ENCODE assay signal across 10 cellular contexts in genomic region chr7:55438765-55439525, GRCh38.
DNase-seq lines count a peak whose midpoint lies in the region; ATAC-seq and TF ChIP-seq lines count a peak whose summit lies in the region.
"Had no signal": no experiment of that assay in that cellular context is flagged by ENCODE, and none has a peak within 500 bp of the region (broad histone marks: within the 10 kb centered on the region; RNA-seq: fewer than 3 reads in every experiment).

No MANE protein-coding gene starts in this region.

- H3K9me3 ChIP-seq in colonic mucosa = no peaks in the 10 kb centered on the region

- no peak overlapping the region for H3K27ac ChIP-seq in colonic mucosa

- no peaks in the 10 kb centered on the region for H3K36me3 Mint-ChIP-seq in progenitor cell of endocrine pancreas (ENCODE audit: insufficient read depth)

- intact Hi-C loops in colonic mucosa (cut with DNase I) = no loop called here

- H3K27ac Mint-ChIP-seq in progenitor cell of endocrine pancreas = peak overlapping the region; percentile 53

- H3K4me3 Mint-ChIP-seq in progenitor cell of endocrine pancreas (ENCODE audit: low read depth) = no peak overlapping the region

- H3K27me3 Mint-ChIP-seq in progenitor cell of endocrine pancreas = peaks cover 3% of the 10 kb centered on the region

- no peak overlapping the region for H3K4me3 ChIP-seq in colonic mucosa

- H3K36me3 ChIP-seq in colonic mucosa = no peaks in the 10 kb centered on the region

- peak; percentile 59 to 92 (median 85) for DNase-seq in NCI-H1417 (lab: John Stamatoyannopoulos, UW)
- no peak for DNase-seq in NCI-H1417 treated with DMSO at 0.1 percent for 48 hours (lab: John Stamatoyannopoulos, UW)
- peak; percentile 86 for DNase-seq in NCI-H345 treated with DMSO at 0.1 percent for 48 hours (lab: John Stamatoyannopoulos, UW; ENCODE audit: unreplicated experiment)
- peak; percentile 41 for DNase-seq in colonic mucosa
- no peak for DNase-seq in progenitor cell of endocrine pancreas (ENCODE audit: low spot score, unreplicated experiment)
- DNase-seq: activated CD8-positive, alpha-beta memory T cell treated with anti-CD3 and anti-CD28 coated beads for 24 hours; cortex of kidney had no signal

- ATAC-seq in HG02571 (IDR thresholded peaks at IDR 0.05; ENCODE audit: unreplicated experiment) (no peak), HG02759 (IDR thresholded peaks at IDR 0.05; ENCODE audit: unreplicated experiment) (no peak), GM21576 (IDR thresholded peaks at IDR 0.05; ENCODE audit: unreplicated experiment) (no peak)

- no peaks in the 10 kb centered on the region for H3K9me3 Mint-ChIP-seq in progenitor cell of endocrine pancreas (ENCODE audit: low read depth)

- H3K4me1 Mint-ChIP-seq in progenitor cell of endocrine pancreas (ENCODE audit: low read depth) = peaks cover 13% of the 10 kb centered on the region

- TF ChIP-seq CTCF in colonic mucosa (IDR thresholded peaks at IDR 0.05) (no peak), progenitor cell of endocrine pancreas (IDR thresholded peaks at IDR 0.05; ENCODE audit: unreplicated experiment) (no peak)

- no peaks in the 10 kb centered on the region for H3K27me3 ChIP-seq in colonic mucosa

- no peak overlapping the region for H3K9ac ChIP-seq in colonic mucosa (ENCODE audit: low read depth in 2 of 2, low read length in 2 of 2)

- H3K4me1 ChIP-seq in colonic mucosa = no peaks in the 10 kb centered on the region

Comparison
In these comparisons a context has a peak if more than half of its experiments do, and no peak if none do; other contexts are left out.
1. DNase-seq: peak in NCI-H1417 (3 of 3), NCI-H345 treated with DMSO at 0.1 percent for 48 hours (single experiment) and colonic mucosa (single experiment); none in NCI-H1417 treated with DMSO at 0.1 percent for 48 hours (single experiment) and progenitor cell of endocrine pancreas (single experiment).